Comparison of ENCODE assay signal across 26 cellular contexts in genomic region chr16:62370445-62370844, GRCh38.
"Had no signal": no experiment of that assay in that cellular context is flagged by ENCODE, and none has a peak within 500 bp of the region (broad histone marks: within the 10 kb centered on the region; RNA-seq: fewer than 3 reads in every experiment).

No MANE protein-coding gene starts in this region.

- H3K4me3 ChIP-seq: colonic mucosa, coronary artery, dorsolateral prefrontal cortex, esophagus muscularis mucosa, esophagus squamous epithelium, gastrocnemius medialis, gastroesophageal sphincter, heart left ventricle, heart right ventricle, hepatocyte had no signal

- H2AFZ ChIP-seq: hepatocyte had no signal

- H3K9me3 ChIP-seq: colonic mucosa, esophagus muscularis mucosa, esophagus squamous epithelium, gastrocnemius medialis, gastroesophageal sphincter had no signal

- H3K27ac Mint-ChIP-seq: dendritic cell treated with granulocyte-macrophage colony-stimulating factor and Interleukin-4, amounts not matched to agents 40 ng/mL and 50 ng/mL, for 4 days; effector memory CD8-positive, alpha-beta T cell; endodermal cell had no signal

- H3K4me2 ChIP-seq: hepatocyte had no signal

- H3K4me1 ChIP-seq: colonic mucosa, esophagus muscularis mucosa, esophagus squamous epithelium, foreskin keratinocyte, gastrocnemius medialis, gastroesophageal sphincter, heart left ventricle, heart right ventricle had no signal

- H3K36me3 ChIP-seq: colonic mucosa, esophagus muscularis mucosa, esophagus squamous epithelium, gastrocnemius medialis, gastroesophageal sphincter, heart left ventricle, heart right ventricle had no signal

- H3K79me2 ChIP-seq: hepatocyte had no signal

- H3K9me3 Mint-ChIP-seq: endodermal cell had no signal

- H3K27ac ChIP-seq: colonic mucosa, coronary artery, dorsolateral prefrontal cortex, epithelial cell of prostate, esophagus muscularis mucosa, esophagus squamous epithelium, foreskin keratinocyte, gastrocnemius medialis, gastroesophageal sphincter, heart left ventricle, heart right ventricle, hepatocyte had no signal

- ATAC-seq: effector memory CD8-positive, alpha-beta T cell; esophagus mucosa; foreskin keratinocyte; gastrocnemius medialis; gastroesophageal sphincter; heart left ventricle; heart right ventricle had no signal

- H3K27me3 ChIP-seq: colonic mucosa, esophagus muscularis mucosa, esophagus squamous epithelium, foreskin keratinocyte, gastrocnemius medialis, gastroesophageal sphincter, heart left ventricle, heart right ventricle, hepatocyte had no signal

- DNase-seq: colonic mucosa; dermis blood vessel endothelial cell; dorsolateral prefrontal cortex; effector CD4-positive, alpha-beta T cell; effector CD8-positive, alpha-beta T cell; effector memory CD4-positive, alpha-beta T cell; effector memory CD8-positive, alpha-beta T cell; endodermal cell; erythroblast; esophagus squamous epithelium; foreskin fibroblast; foreskin keratinocyte; foreskin melanocyte; gastrocnemius medialis; glutamatergic neuron; head of caudate nucleus; heart left ventricle; heart right ventricle; hippocampal formation had no signal

- H3K27me3 Mint-ChIP-seq: dendritic cell treated with granulocyte-macrophage colony-stimulating factor and Interleukin-4, amounts not matched to agents 40 ng/mL and 50 ng/mL, for 4 days; effector memory CD8-positive, alpha-beta T cell had no signal

- H3K4me3 Mint-ChIP-seq: dendritic cell treated with granulocyte-macrophage colony-stimulating factor and Interleukin-4, amounts not matched to agents 40 ng/mL and 50 ng/mL, for 4 days; effector memory CD8-positive, alpha-beta T cell; endodermal cell had no signal
